In genomic region chr9:134778841-134779411, GRCh38 we compare ENCODE assay signal across 8 cellular contexts.
DNase-seq lines count a peak whose midpoint lies in the region; ATAC-seq and TF ChIP-seq lines count a peak whose summit lies in the region.

No MANE protein-coding gene starts in this region.

- H3K9me3 ChIP-seq in SJSA1 (replicated peaks) = no peaks in the 10 kb centered on the region

- no peaks in the 10 kb centered on the region for H3K27me3 ChIP-seq in SJSA1 (replicated peaks)

- peak; percentile 48 for TF ChIP-seq CTCF in GM13977 (IDR thresholded peaks at IDR 0.05; ENCODE audit: extremely low read depth, insufficient read depth, missing control alignments)
- TF ChIP-seq CTCF in retinal pigment epithelial cell (conservative IDR thresholded peaks at IDR 0.05; ENCODE audit: low read depth, low read length) = peak; percentile 71

- H3K4me3 ChIP-seq in SJSA1 (no peak overlapping the region), retinal pigment epithelial cell (ENCODE audit: low read length) (no peak overlapping the region)

- peaks cover 41% of the 10 kb centered on the region for H3K4me1 ChIP-seq in SJSA1 (replicated peaks)

- H3K27ac ChIP-seq in SJSA1 = no peak overlapping the region

- in situ Hi-C loops in GM13977 (cut with MboI; ENCODE audit: low pct_unique_long_range_greater_than_20kb, low sequenced_read_pairs, unreplicated experiment) = no loop called here

- no peak for ATAC-seq in GM19463 (IDR thresholded peaks at IDR 0.05; ENCODE audit: unreplicated experiment)
- ATAC-seq in HG03025 (IDR thresholded peaks at IDR 0.05; ENCODE audit: low FRiP score, unreplicated experiment) = no peak

- H3K36me3 ChIP-seq in SJSA1 = peaks cover 74% of the 10 kb centered on the region

- DNase-seq in 8988T = peak; percentile 79
- no peak for DNase-seq in GM13977 (ENCODE audit: low spot score)
- DNase-seq in SJSA1 (ENCODE audit: low read depth in 1 of 2, low spot score in 2 of 2) = peak; percentile 40 to 68
- DNase-seq in globus pallidus (ENCODE audit: low spot score) = peak; percentile 24
- no peak for DNase-seq in retinal pigment epithelial cell (ENCODE audit: low read depth)
- no peak for DNase-seq in mesenteric fat pad (ENCODE audit: low spot score)

Comparison
In these comparisons a context has a peak if more than half of its experiments do, and no peak if none do; other contexts are left out.
1. DNase-seq: peak in 8988T (single experiment), SJSA1 (2 of 2) and globus pallidus (single experiment); none in GM13977 (single experiment), retinal pigment epithelial cell (single experiment) and mesenteric fat pad (single experiment).